ENCODE assay signal across 5 cellular contexts in the genomic region with DNA sequence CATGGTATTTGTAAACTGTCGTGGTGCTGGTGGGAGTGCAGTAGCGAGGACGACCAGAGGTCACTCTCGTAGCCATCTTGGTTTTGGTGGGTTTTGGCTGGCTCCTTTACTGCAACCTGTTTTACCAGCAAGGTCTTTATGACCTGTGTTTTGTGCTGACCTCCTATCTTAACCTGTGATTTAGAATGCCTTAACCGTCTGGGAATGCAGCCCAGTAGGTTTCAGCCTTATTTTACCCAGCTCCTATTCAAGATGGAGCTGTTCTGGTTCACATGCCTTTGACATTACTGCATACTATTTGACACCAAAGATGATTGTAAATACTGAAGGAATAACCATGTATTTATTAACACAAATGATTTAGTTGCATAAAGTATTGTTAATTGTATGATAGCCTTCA. TPM values are rescaled to one million over a fixed set of nuclear protein-coding genes. Genes with fewer than 3 reads are reported as not detected.
"Had no signal": no experiment of that assay in that cellular context is flagged by ENCODE, and none has a peak within 500 bp of the region (broad histone marks: within the 10 kb centered on the region; RNA-seq: fewer than 3 reads in every experiment).

No MANE protein-coding gene starts in this region.

RNA-seq across cellular contexts. Expression of a gene that starts 15.4 kb away (rescaled TPM):
- total RNA-seq: NCI-H460, RPMI7951 had no signal

RNA-seq across cellular contexts. Expression of a gene that starts 57.2 kb away (rescaled TPM):
- total RNA-seq: LHCN-M2, NCI-H460, PC-9, RPMI7951, SK-MEL-5 had no signal
